In genomic region chr3:15161113-15161512, GRCh38 we compare ENCODE assay signal across 16 cellular contexts. TPM values are rescaled to one million over a fixed set of nuclear protein-coding genes. Genes with fewer than 3 reads are reported as not detected.
DNase-seq lines count a peak whose midpoint lies in the region; ATAC-seq and TF ChIP-seq lines count a peak whose summit lies in the region.
"Had no signal": no experiment of that assay in that cellular context is flagged by ENCODE, and none has a peak within 500 bp of the region (broad histone marks: within the 10 kb centered on the region; RNA-seq: fewer than 3 reads in every experiment).

No MANE protein-coding gene starts in this region.

- intact Hi-C loops in uterus (cut with DNase I; ENCODE audit: low total_unique reads), result no loop called here

- peaks cover 9% of the 10 kb centered on the region for H3K9me3 ChIP-seq in adipocyte (ENCODE audit: control insufficient read depth, low read length)
- no peaks in the 10 kb centered on the region for H3K9me3 ChIP-seq in uterus

- no peak for ATAC-seq in HG02610 (IDR thresholded peaks at IDR 0.05; ENCODE audit: unreplicated experiment)
- ATAC-seq: A549, GM12878 had no signal

- H3K27me3 ChIP-seq in adipocyte (replicated peaks; ENCODE audit: control insufficient read depth, insufficient read depth, low read length), result peaks cover 11% of the 10 kb centered on the region
- no peaks in the 10 kb centered on the region for H3K27me3 ChIP-seq in uterus
- H3K27me3 ChIP-seq: BLaER1 treated with 17β-estradiol and CSF1 and Interleukin-3, amounts not matched to agents 10 nM and 100 nM had no signal

- no peaks in the 10 kb centered on the region for H3K4me1 ChIP-seq in adipocyte (ENCODE audit: control insufficient read depth, insufficient read depth, low read length)
- no peaks in the 10 kb centered on the region for H3K4me1 ChIP-seq in uterus
- H3K4me1 ChIP-seq: A549 had no signal

- H3K27ac ChIP-seq in uterus, result no peak overlapping the region
- H3K27ac ChIP-seq: A549; BLaER1 treated with 17β-estradiol and CSF1 and Interleukin-3, amounts not matched to agents 10 nM and 100 nM; KMS-11 had no signal

- H3K36me3 ChIP-seq in adipocyte (ENCODE audit: control insufficient read depth, insufficient read depth, low read length, severe bottlenecking) (no peaks in the 10 kb centered on the region), uterus (no peaks in the 10 kb centered on the region)
- H3K36me3 ChIP-seq: BLaER1 treated with 17β-estradiol and CSF1 and Interleukin-3, amounts not matched to agents 10 nM and 100 nM had no signal

- H3K9ac ChIP-seq in adipocyte (ENCODE audit: low read length), result no peak overlapping the region
- H3K9ac ChIP-seq: BLaER1 treated with 17β-estradiol and CSF1 and Interleukin-3, amounts not matched to agents 10 nM and 100 nM; KMS-11 had no signal

- TF ChIP-seq CTCF in uterus (IDR thresholded peaks at IDR 0.05), result no peak

- H3K4me3 ChIP-seq in adipocyte (ENCODE audit: low read length) (no peak overlapping the region), uterus (no peak overlapping the region)
- H3K4me3 ChIP-seq: A549; BLaER1 treated with 17β-estradiol and CSF1 and Interleukin-3, amounts not matched to agents 10 nM and 100 nM; GM12878 had no signal

- no peak for TF ChIP-seq POLR2A in uterus (IDR thresholded peaks at IDR 0.05)

- DNase-seq in GM03348 (ENCODE audit: low spot score), result peak; percentile 7
- DNase-seq in adipocyte (ENCODE audit: low read depth), result peak; percentile 9
- peak; percentile 12 for DNase-seq in iris pigment epithelial cell (ENCODE audit: low read depth)
- no peak for DNase-seq in uterus
- no peak for DNase-seq in NCI-H446 (lab: John Stamatoyannopoulos, UW)
- no peak for DNase-seq in NCI-H187 treated with DMSO at 0.1 percent for 48 hours (lab: John Stamatoyannopoulos, UW)
- DNase-seq: CD4-positive, CD25-positive, alpha-beta regulatory T cell; DMS79; EL; GOT3; H9 had no signal

RNA-seq across cellular contexts. Expression of gene CAPN7, which starts 44.9 kb away (rescaled TPM):
- total RNA-seq in uterus, result 10 to 100 TPM; 39.2 to 89.0 (median 79.8) TPM

Comparison
In these comparisons a context has a peak if more than half of its experiments do, and no peak if none do; other contexts are left out.
1. DNase-seq: peak in GM03348 (single experiment), adipocyte (single experiment) and iris pigment epithelial cell (single experiment); none in uterus (0 of 2), NCI-H446 (0 of 2) and NCI-H187 treated with DMSO at 0.1 percent for 48 hours (single experiment).